14 cellular contexts compared by ENCODE assay signal in the genomic region with DNA sequence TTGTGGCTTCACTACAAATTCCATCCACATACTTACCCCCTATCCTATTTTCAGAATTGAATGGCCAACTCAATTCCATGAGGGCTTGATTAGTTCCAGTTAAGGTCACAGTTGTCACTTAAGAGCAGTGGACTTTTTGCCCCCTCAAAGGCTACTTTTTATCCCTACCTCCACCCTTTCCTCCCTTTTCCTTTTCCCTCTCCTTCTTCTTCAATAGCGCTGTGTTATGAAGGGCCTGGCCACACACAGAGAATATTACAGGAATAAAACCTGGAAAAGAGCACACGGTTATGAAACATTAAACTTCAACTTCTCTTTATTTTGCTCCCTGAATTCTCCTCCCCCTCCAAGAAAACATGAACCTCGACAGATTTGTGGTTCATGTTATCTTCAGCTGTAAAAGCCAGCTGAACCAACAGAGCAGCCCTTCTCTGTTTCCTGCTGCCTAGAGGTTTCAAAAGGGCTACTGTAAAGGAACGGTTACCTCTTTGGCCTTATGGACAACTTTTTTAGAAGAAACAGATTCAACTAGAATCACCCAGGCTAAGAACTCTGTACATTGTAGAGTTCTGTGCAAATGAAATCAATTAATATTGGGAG.
DNase-seq lines count a peak whose midpoint lies in the region; FAIRE-seq and TF ChIP-seq lines count a peak whose summit lies in the region.
"Had no signal": no experiment of that assay in that cellular context is flagged by ENCODE, and none has a peak within 500 bp of the region (broad histone marks: within the 10 kb centered on the region; RNA-seq: fewer than 3 reads in every experiment).

No MANE protein-coding gene starts in this region.

- peak overlapping the region; percentile 40 for H3K27ac ChIP-seq in smooth muscle cell (ENCODE audit: low read depth)
- H3K27ac ChIP-seq: testis had no signal

- peak overlapping the region; percentile 23 for H3K4me3 Mint-ChIP-seq in activated naive CD4-positive, alpha-beta T cell treated with anti-CD3 and anti-CD28 coated beads, Interleukin-2, amount 50 U/mL, for 24 hours
- H3K4me3 Mint-ChIP-seq in endothelial cell (ENCODE audit: unreplicated experiment): no peak overlapping the region
- H3K4me3 Mint-ChIP-seq: memory B cell had no signal

- peaks cover 9% of the 10 kb centered on the region for H3K4me1 ChIP-seq in smooth muscle cell (ENCODE audit: low read depth)
- H3K4me1 ChIP-seq: testis had no signal

- no peak for FAIRE-seq in frontal cortex (lab: Jason Lieb, UNC)
- FAIRE-seq: H1 had no signal

- no peak for DNase-seq in activated naive CD4-positive, alpha-beta T cell treated with anti-CD3 and anti-CD28 coated beads, Interleukin-2, amount 50 U/mL, for 16 hours
- peak; percentile 23 for DNase-seq in SK-MEL-5 (ENCODE audit: low read depth, low spot score)
- no peak for DNase-seq in endothelial cell (ENCODE audit: low spot score)
- no peak for DNase-seq in smooth muscle cell (lab: John Stamatoyannopoulos, UW; ENCODE audit: unreplicated experiment)
- no peak for DNase-seq in 8988T
- DNase-seq in frontal cortex (ENCODE audit: low spot score in 2 of 2): no peak
- no peak for DNase-seq in NCI-H2227 treated with DMSO at 0.1 percent for 48 hours (lab: John Stamatoyannopoulos, UW)
- DNase-seq: activated CD8-positive, alpha-beta memory T cell treated with anti-CD3 and anti-CD28 coated beads, Interleukin-2, amount 50 U/mL, for 4 hours; NCI-H1694 treated with DMSO at 0.1 percent for 48 hours; NCI-H526; testis had no signal

- no peaks in the 10 kb centered on the region for H3K27me3 ChIP-seq in smooth muscle cell (ENCODE audit: low read depth)
- H3K27me3 ChIP-seq: testis had no signal

- H3K79me2 ChIP-seq in smooth muscle cell (ENCODE audit: low read depth): no peaks in the 10 kb centered on the region

- H3K4me3 ChIP-seq in smooth muscle cell: no peak overlapping the region
- H3K4me3 ChIP-seq: testis had no signal

- H3K36me3 Mint-ChIP-seq in activated naive CD4-positive, alpha-beta T cell treated with anti-CD3 and anti-CD28 coated beads, Interleukin-2, amount 50 U/mL, for 24 hours: peaks cover 2% of the 10 kb centered on the region
- no peaks in the 10 kb centered on the region for H3K36me3 Mint-ChIP-seq in endothelial cell (ENCODE audit: low read depth, unreplicated experiment)
- H3K36me3 Mint-ChIP-seq: memory B cell had no signal

- H4K20me1 ChIP-seq in smooth muscle cell (ENCODE audit: low read depth): no peaks in the 10 kb centered on the region

- H3F3A ChIP-seq in smooth muscle cell (ENCODE audit: low read depth): peaks cover 5% of the 10 kb centered on the region

- peak overlapping the region; percentile 68 for H3K4me2 ChIP-seq in smooth muscle cell

- no peaks in the 10 kb centered on the region for H3K9me3 ChIP-seq in smooth muscle cell (replicated peaks; ENCODE audit: low read depth)
- H3K9me3 ChIP-seq: testis had no signal

- H3K27me3 Mint-ChIP-seq in activated naive CD4-positive, alpha-beta T cell treated with anti-CD3 and anti-CD28 coated beads, Interleukin-2, amount 50 U/mL, for 24 hours: no peaks in the 10 kb centered on the region
- H3K27me3 Mint-ChIP-seq in endothelial cell (ENCODE audit: unreplicated experiment): peaks cover 1% of the 10 kb centered on the region

- in situ Hi-C loops in SK-MEL-5 (cut with HindIII; ENCODE audit: low pct_unique_long_range_greater_than_20kb, low sequenced_read_pairs): no loop called here

- H3K27ac Mint-ChIP-seq in activated naive CD4-positive, alpha-beta T cell treated with anti-CD3 and anti-CD28 coated beads, Interleukin-2, amount 50 U/mL, for 24 hours: peak overlapping the region; percentile 60
- H3K27ac Mint-ChIP-seq in endothelial cell (ENCODE audit: unreplicated experiment): peak overlapping the region; percentile 82
- H3K27ac Mint-ChIP-seq: memory B cell had no signal

- TF ChIP-seq CTCF in endothelial cell (IDR thresholded peaks at IDR 0.05; ENCODE audit: unreplicated experiment): no peak
- TF ChIP-seq CTCF in smooth muscle cell (IDR thresholded peaks at IDR 0.05; ENCODE audit: borderline replicate concordance, insufficient read depth, poor library complexity, severe bottlenecking): no peak

- peak overlapping the region; percentile 34 for H2AFZ ChIP-seq in smooth muscle cell (ENCODE audit: low read depth)

- peaks cover 79% of the 10 kb centered on the region for H3K4me1 Mint-ChIP-seq in activated naive CD4-positive, alpha-beta T cell treated with anti-CD3 and anti-CD28 coated beads, Interleukin-2, amount 50 U/mL, for 24 hours
- H3K4me1 Mint-ChIP-seq in endothelial cell (ENCODE audit: unreplicated experiment): peaks cover 42% of the 10 kb centered on the region

- WGBS in smooth muscle cell (ENCODE audit: low lambda C conversion rate): 37% methylated on average over 4 of the region's 4 CpGs

- H3K9me3 Mint-ChIP-seq in activated naive CD4-positive, alpha-beta T cell treated with anti-CD3 and anti-CD28 coated beads, Interleukin-2, amount 50 U/mL, for 24 hours: peaks cover 7% of the 10 kb centered on the region
- no peaks in the 10 kb centered on the region for H3K9me3 Mint-ChIP-seq in endothelial cell (ENCODE audit: unreplicated experiment)
- H3K9me3 Mint-ChIP-seq: memory B cell had no signal

- no peak overlapping the region for H3K9ac ChIP-seq in smooth muscle cell (ENCODE audit: low read depth)

- H3K36me3 ChIP-seq in smooth muscle cell (ENCODE audit: low read depth): no peaks in the 10 kb centered on the region
